In genomic region chrX:17860811-17861495, GRCh38 we compare ENCODE assay signal across 9 cellular contexts. TPM values are rescaled to one million over a fixed set of nuclear protein-coding genes. Genes with fewer than 3 reads are reported as not detected.
DNase-seq lines count a peak whose midpoint lies in the region; ATAC-seq and TF ChIP-seq lines count a peak whose summit lies in the region.
"Had no signal": no experiment of that assay in that cellular context is flagged by ENCODE, and none has a peak within 500 bp of the region (broad histone marks: within the 10 kb centered on the region; RNA-seq: fewer than 3 reads in every experiment).

Gene RAI2 (minus strand): TSS chrX:17861298. CDS start chrX:17802010, 59,288 bp downstream.

- no peaks in the 10 kb centered on the region for H3K79me2 ChIP-seq in fibroblast of lung (ENCODE audit: control insufficient read depth, insufficient read depth, low read length)

- ATAC-seq in GM19455 (IDR thresholded peaks at IDR 0.05; ENCODE audit: unreplicated experiment): no peak
- ATAC-seq in GM18498 (IDR thresholded peaks at IDR 0.05; ENCODE audit: unreplicated experiment): no peak
- no peak for ATAC-seq in GM21367 (IDR thresholded peaks at IDR 0.05; ENCODE audit: unreplicated experiment)

- H3K9ac ChIP-seq in fibroblast of lung (ENCODE audit: insufficient read depth, low read length): no peak within 1 kb of the TSS

- H3K9me3 ChIP-seq in fibroblast of lung (ENCODE audit: control insufficient read depth, insufficient read depth, low read depth, low read length) (no peaks in the 10 kb centered on the region), neutrophil (no peaks in the 10 kb centered on the region)

- H3K27ac ChIP-seq in fibroblast of lung (ENCODE audit: insufficient read depth, low read length) (no peak within 1 kb of the TSS), neutrophil (no peak within 1 kb of the TSS)

- TF ChIP-seq CTCF in fibroblast of lung (conservative IDR thresholded peaks at IDR 0.05 in 1 of 2, IDR thresholded peaks at IDR 0.05 in 1 of 2; ENCODE audit: low read depth in 1 of 2, low read length in 2 of 2) (no peak), neutrophil (IDR thresholded peaks at IDR 0.05) (no peak)

- H2AFZ ChIP-seq in fibroblast of lung (ENCODE audit: low read length): no peak within 1 kb of the TSS

- no peaks in the 10 kb centered on the region for H4K20me1 ChIP-seq in fibroblast of lung (ENCODE audit: control insufficient read depth, extremely low read depth, insufficient read depth, low read length)

- H3K36me3 ChIP-seq in fibroblast of lung (ENCODE audit: control insufficient read depth, insufficient read depth, low read length) (no peaks in the 10 kb centered on the region), neutrophil (no peaks in the 10 kb centered on the region)

- peak; percentile 33 for DNase-seq in NCI-H2171 treated with DMSO at 0.1 percent for 48 hours (lab: John Stamatoyannopoulos, UW)
- no peak for DNase-seq in NCI-H2171 (lab: John Stamatoyannopoulos, UW)
- DNase-seq in activated CD4-positive, alpha-beta T cell treated with anti-CD3 and anti-CD28 coated beads, Interleukin-2, amount 50 U/mL, for 1 hour: peak; percentile 11
- no peak for DNase-seq in fibroblast of lung (ENCODE audit: low read depth in 2 of 2)
- DNase-seq: DND-41 had no signal

- H3K4me3 ChIP-seq in fibroblast of lung (replicated peaks in 1 of 4; ENCODE audit: control extremely low read depth in 1 of 4, insufficient read depth in 1 of 4, low read depth in 3 of 4, low read length in 4 of 4) (peak within 1 kb of the TSS; percentile 38 to 68 (median 48)), neutrophil (ENCODE audit: low read depth in 1 of 2, low read length in 1 of 2) (peak within 1 kb of the TSS; percentile 45 to 60)

- H3K4me1 ChIP-seq in fibroblast of lung (ENCODE audit: control insufficient read depth, extremely low read depth, insufficient read depth, low read length) (no peaks in the 10 kb centered on the region), neutrophil (ENCODE audit: control insufficient read depth in 1 of 2, insufficient read depth in 1 of 2, low read depth in 1 of 2, low read length in 1 of 2) (peaks cover 0 to 3% of the 10 kb centered on the region in 2 experiments)

- peaks cover 2% of the 10 kb centered on the region for H3K27me3 ChIP-seq in fibroblast of lung (ENCODE audit: control insufficient read depth, insufficient read depth, low read length)
- H3K27me3 ChIP-seq in neutrophil: peaks cover 97% of the 10 kb centered on the region

- H3K4me2 ChIP-seq in fibroblast of lung (ENCODE audit: extremely low read depth, insufficient read depth, low read length): peak within 1 kb of the TSS; percentile 71

RNA-seq across cellular contexts. Expression of gene RAI2, which starts in this region (rescaled TPM):
- 1.3 and 2.1 TPM in 2 replicates for total RNA-seq in fibroblast of lung
- 0.91 and 4.3 TPM in 2 replicates for polyA plus RNA-seq in fibroblast of lung
- polyA plus RNA-seq in fibroblast of lung (2012): 1.5 and 9.2 TPM in 2 replicates
- 4.1 and 9.4 TPM in 2 replicates for polyA minus RNA-seq in fibroblast of lung (ENCODE audit: low replicate concordance)

Comparison
In these comparisons a context has a peak if more than half of its experiments do, and no peak if none do; other contexts are left out.
1. DNase-seq: peak in NCI-H2171 treated with DMSO at 0.1 percent for 48 hours (single experiment) and activated CD4-positive, alpha-beta T cell treated with anti-CD3 and anti-CD28 coated beads, Interleukin-2, amount 50 U/mL, for 1 hour (single experiment); none in NCI-H2171 (single experiment) and fibroblast of lung (0 of 2).